In the genomic region with DNA sequence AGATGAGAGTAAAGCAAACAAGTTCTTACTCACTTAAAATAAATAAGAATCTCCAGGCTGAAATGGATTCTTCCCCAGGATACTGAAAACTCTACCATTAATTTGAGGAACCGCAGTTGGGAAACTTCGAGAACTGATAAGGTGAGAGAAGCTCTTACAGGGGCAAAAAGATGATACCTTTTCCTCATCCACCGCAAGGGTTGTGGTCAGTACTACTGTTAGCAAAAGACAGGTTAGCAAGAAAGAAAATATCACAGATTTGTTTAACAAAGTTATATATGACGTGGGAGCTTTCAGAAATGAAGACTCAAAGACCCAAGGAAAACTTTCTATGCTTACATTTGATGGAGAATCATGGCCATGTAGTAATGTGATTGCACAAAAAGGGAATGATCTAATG, we compare ENCODE assay signal across 24 cellular contexts. TPM values are rescaled to one million over a fixed set of nuclear protein-coding genes. Genes with fewer than 3 reads are reported as not detected.
DNase-seq lines count a peak whose midpoint lies in the region; ATAC-seq and TF ChIP-seq lines count a peak whose summit lies in the region.
"Had no signal": no experiment of that assay in that cellular context is flagged by ENCODE, and none has a peak within 500 bp of the region (broad histone marks: within the 10 kb centered on the region; RNA-seq: fewer than 3 reads in every experiment).

No MANE protein-coding gene starts in this region.

- no peak overlapping the region for H2AFZ ChIP-seq in mesenchymal stem cell (ENCODE audit: low read depth, low read length)

- no peak overlapping the region for H3K27ac ChIP-seq in mesenchymal stem cell (ENCODE audit: low read length, poor library complexity, severe bottlenecking)
- H3K27ac ChIP-seq: C4-2B, HL-60, KMS-11, SJSA1 had no signal

- H3K9me3 ChIP-seq in mesenchymal stem cell (ENCODE audit: control insufficient read depth, low read length): no peaks in the 10 kb centered on the region
- H3K9me3 ChIP-seq: SJSA1 had no signal

- H3K27me3 Mint-ChIP-seq in IgD-negative memory B cell: no peaks in the 10 kb centered on the region
- no peaks in the 10 kb centered on the region for H3K27me3 Mint-ChIP-seq in chondrocyte (ENCODE audit: low read depth)

- H2AK5ac ChIP-seq in mesenchymal stem cell (ENCODE audit: low read length, severe bottlenecking): no peak overlapping the region

- no peak overlapping the region for H2BK15ac ChIP-seq in mesenchymal stem cell (ENCODE audit: low read depth, poor library complexity, severe bottlenecking)

- no peak overlapping the region for H4K8ac ChIP-seq in mesenchymal stem cell (ENCODE audit: low read length)

- H3K9ac ChIP-seq in mesenchymal stem cell (ENCODE audit: low read length): no peak overlapping the region
- H3K9ac ChIP-seq: KMS-11 had no signal

- DNase-seq in GM12864 (ENCODE audit: low read depth) (no peak), chondrocyte (ENCODE audit: low spot score) (no peak), mesenchymal stem cell (no peak)
- no peak for DNase-seq in stimulated activated effector memory CD8-positive, alpha-beta T cell treated with anti-CD3 and anti-CD28 coated beads, Interleukin-12 subunit alpha, Interleukin-12 subunit beta, amount 100 ng/mL, for 72 hours (ENCODE audit: low spot score in 2 of 2)
- DNase-seq: AML-193; Calu3; CD8-positive, alpha-beta memory T cell; DMS153; HFFc6; NCI-H1105; NCI-H146; NCI-H2029 treated with DMSO at 0.1 percent for 48 hours; NCI-H226; NCI-H510A treated with DMSO at 0.1 percent for 48 hours; NCI-H774; NK-92 treated with Interleukin-12 subunit alpha and Interleukin-12 subunit beta, amount 100 ng/mL, for 24 hours had no signal

- H3K4me3 ChIP-seq in GM12864 (ENCODE audit: low read depth, low read length) (no peak overlapping the region; the same call in 1 of the 2 replicates), mesenchymal stem cell (ENCODE audit: insufficient read depth in 1 of 2, low read depth in 1 of 2, low read length in 2 of 2) (no peak overlapping the region)
- H3K4me3 ChIP-seq: SJSA1 had no signal

- H3K4me1 ChIP-seq in mesenchymal stem cell (ENCODE audit: control insufficient read depth, insufficient read depth, low read depth, low read length): no peaks in the 10 kb centered on the region
- H3K4me1 ChIP-seq: SJSA1 had no signal

- no peak overlapping the region for H3K14ac ChIP-seq in mesenchymal stem cell (ENCODE audit: low read length in 2 of 2)

- H3K9me3 Mint-ChIP-seq in IgD-negative memory B cell (no peaks in the 10 kb centered on the region), chondrocyte (ENCODE audit: low read depth) (no peaks in the 10 kb centered on the region)
- H3K9me3 Mint-ChIP-seq in stimulated activated effector memory CD8-positive, alpha-beta T cell treated with anti-CD3 and anti-CD28 coated beads, Interleukin-12 subunit alpha, Interleukin-12 subunit beta, amount 100 ng/mL, for 72 hours: no peaks in the 10 kb centered on the region
- H3K9me3 Mint-ChIP-seq: CD8-positive, alpha-beta memory T cell had no signal

- no peaks in the 10 kb centered on the region for H3K36me3 ChIP-seq in mesenchymal stem cell (ENCODE audit: control insufficient read depth in 1 of 2, insufficient read depth in 2 of 2, low read depth in 1 of 2, low read length in 2 of 2)
- H3K36me3 ChIP-seq: SJSA1 had no signal

- peaks cover 8% of the 10 kb centered on the region for H3K36me3 Mint-ChIP-seq in IgD-negative memory B cell
- H3K36me3 Mint-ChIP-seq in chondrocyte (ENCODE audit: low read depth): peaks cover 9% of the 10 kb centered on the region
- H3K36me3 Mint-ChIP-seq in stimulated activated effector memory CD8-positive, alpha-beta T cell treated with anti-CD3 and anti-CD28 coated beads, Interleukin-12 subunit alpha, Interleukin-12 subunit beta, amount 100 ng/mL, for 72 hours: peaks cover 9% of the 10 kb centered on the region

- WGBS in mesenchymal stem cell: 97% methylated on average over 4 of the region's 4 CpGs

- H2BK120ac ChIP-seq in mesenchymal stem cell (ENCODE audit: low read depth, low read length): no peak overlapping the region

- H2BK5ac ChIP-seq in mesenchymal stem cell (ENCODE audit: low read depth, low read length, poor library complexity, severe bottlenecking): no peak overlapping the region

- no peaks in the 10 kb centered on the region for H3K27me3 ChIP-seq in mesenchymal stem cell (ENCODE audit: control insufficient read depth in 1 of 2, insufficient read depth in 1 of 2, low read length in 2 of 2)
- H3K27me3 ChIP-seq: SJSA1 had no signal

- no peak overlapping the region for H3K23ac ChIP-seq in mesenchymal stem cell (ENCODE audit: low read length in 2 of 2)

- H3K4me3 Mint-ChIP-seq in IgD-negative memory B cell (peak overlapping the region in 3 of 4 donors; percentile 22 to 81 (median 44)), chondrocyte (ENCODE audit: unreplicated experiment) (no peak overlapping the region)
- no peak overlapping the region for H3K4me3 Mint-ChIP-seq in stimulated activated effector memory CD8-positive, alpha-beta T cell treated with anti-CD3 and anti-CD28 coated beads, Interleukin-12 subunit alpha, Interleukin-12 subunit beta, amount 100 ng/mL, for 72 hours
- H3K4me3 Mint-ChIP-seq: CD8-positive, alpha-beta memory T cell; HFFc6 had no signal

- TF ChIP-seq CTCF in GM12864 (IDR thresholded peaks at IDR 0.05; ENCODE audit: low read depth, low read length, missing control alignments): peak; percentile 2
- TF ChIP-seq CTCF in chondrocyte (IDR thresholded peaks at IDR 0.05): no peak

- H3K4me1 Mint-ChIP-seq in IgD-negative memory B cell (peaks cover 57 to 63% (median 63%) of the 10 kb centered on the region in 3 donors), chondrocyte (ENCODE audit: low read depth) (peaks cover 43% of the 10 kb centered on the region)
- H3K4me1 Mint-ChIP-seq in stimulated activated effector memory CD8-positive, alpha-beta T cell treated with anti-CD3 and anti-CD28 coated beads, Interleukin-12 subunit alpha, Interleukin-12 subunit beta, amount 100 ng/mL, for 72 hours: peaks cover 74% of the 10 kb centered on the region

- no peak for ATAC-seq in stimulated activated effector memory CD8-positive, alpha-beta T cell treated with anti-CD3 and anti-CD28 coated beads, Interleukin-12 subunit alpha, Interleukin-12 subunit beta, amount 100 ng/mL, for 72 hours
- ATAC-seq in GM18519 (IDR thresholded peaks at IDR 0.05; ENCODE audit: low FRiP score, unreplicated experiment) (no peak), HG02610 (IDR thresholded peaks at IDR 0.05; ENCODE audit: unreplicated experiment) (no peak)
- ATAC-seq: Right ventricle myocardium inferior had no signal

- no peak overlapping the region for H4K91ac ChIP-seq in mesenchymal stem cell (ENCODE audit: low read length)

- H3K4me2 ChIP-seq in mesenchymal stem cell (ENCODE audit: low read length, poor library complexity, severe bottlenecking): no peak overlapping the region
- H3K4me2 ChIP-seq: KMS-11 had no signal

- H3K79me1 ChIP-seq in mesenchymal stem cell (replicated peaks; ENCODE audit: low read length, poor library complexity, severe bottlenecking): peaks cover 37% of the 10 kb centered on the region

- H3K18ac ChIP-seq in mesenchymal stem cell (ENCODE audit: low read depth in 1 of 2, low read length in 2 of 2): no peak overlapping the region

- H2BK12ac ChIP-seq in mesenchymal stem cell (ENCODE audit: low read length in 2 of 2): no peak overlapping the region

- no peak overlapping the region for H3K4ac ChIP-seq in mesenchymal stem cell (ENCODE audit: low read depth in 1 of 2, low read length in 2 of 2)

- peak overlapping the region in 2 of 3 donors; percentile 14 to 40 for H3K27ac Mint-ChIP-seq in IgD-negative memory B cell
- H3K27ac Mint-ChIP-seq in chondrocyte (ENCODE audit: unreplicated experiment): peak overlapping the region; percentile 12
- peak overlapping the region; percentile 23 for H3K27ac Mint-ChIP-seq in stimulated activated effector memory CD8-positive, alpha-beta T cell treated with anti-CD3 and anti-CD28 coated beads, Interleukin-12 subunit alpha, Interleukin-12 subunit beta, amount 100 ng/mL, for 72 hours
- H3K27ac Mint-ChIP-seq: HFFc6 had no signal

RNA-seq across cellular contexts. Expression of gene SIPA1L1, which starts 28.5 kb away (rescaled TPM):
- polyA plus RNA-seq in IgD-negative memory B cell: 42.5 TPM
- total RNA-seq in chondrocyte: 89.7 to 136 TPM (median 96.1 TPM) in 3 replicates
- 14.9 TPM for polyA plus RNA-seq in mesenchymal stem cell (2013, experiment 1 of 2)
- 14.8 TPM for polyA plus RNA-seq in mesenchymal stem cell (2013, experiment 2 of 2)

Comparison
In these comparisons a context has a peak if more than half of its experiments do, and no peak if none do; other contexts are left out.
1. H3K4me3 Mint-ChIP-seq: peak in IgD-negative memory B cell (3 of 4); none in chondrocyte (single experiment) and stimulated activated effector memory CD8-positive, alpha-beta T cell treated with anti-CD3 and anti-CD28 coated beads, Interleukin-12 subunit alpha, Interleukin-12 subunit beta, amount 100 ng/mL, for 72 hours (single experiment).
2. Peak in every context shown above with its lines, with median percentiles within 50 percentile points of each other: H3K27ac Mint-ChIP-seq.